In the genomic region with DNA sequence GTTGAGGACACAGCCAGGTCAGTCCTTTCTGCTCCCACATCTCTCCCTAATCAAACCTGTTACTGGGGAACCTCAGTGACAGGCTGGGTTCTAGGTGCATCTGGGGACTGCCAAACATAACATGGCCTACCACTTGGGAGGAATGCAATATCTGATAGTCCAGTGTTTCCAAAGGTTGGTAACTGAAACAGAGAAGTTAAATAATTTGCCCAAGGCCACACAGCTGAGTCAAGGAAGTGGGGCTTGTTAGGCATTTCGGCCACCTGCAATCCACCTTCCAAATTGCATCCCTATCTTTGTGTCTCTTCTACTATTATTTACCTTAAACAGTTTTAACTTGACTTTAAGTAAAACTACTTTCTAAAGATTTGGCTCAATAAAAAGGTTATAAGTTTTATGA, we compare ENCODE assay signal across 1 cellular context.
TF ChIP-seq lines count a peak whose summit lies in the region.

No MANE protein-coding gene starts in this region.

TF ChIP-seq in H1, 55 proteins besides CTCF, POLR2A, EP300 and RAD21:
- TF ChIP-seq BACH1 (IDR thresholded peaks at IDR 0.05; ENCODE audit: low read length) (no peak), KDM1A (IDR thresholded peaks at IDR 0.05; ENCODE audit: borderline replicate concordance, low read length) (peak; percentile 44; the same call in 1 of the 2 replicates)
